In genomic region chr1:15277370-15277769, GRCh38 we compare ENCODE assay signal across 1 cellular context.
TF ChIP-seq lines count a peak whose summit lies in the region.

No MANE protein-coding gene starts in this region.

TF ChIP-seq in HepG2, 621 proteins besides CTCF, POLR2A, EP300 and RAD21 (continued from another document):
- TF ChIP-seq DZIP1 (CRISPR knock-in tag; IDR thresholded peaks at IDR 0.05) (no peak), ZMAT3 (CRISPR knock-in tag; conservative IDR thresholded peaks at IDR 0.05) (no peak)
TF ChIP-seq in HepG2: peak in this region for 1.
